Comparison of ENCODE assay signal across 11 cellular contexts in the genomic region with DNA sequence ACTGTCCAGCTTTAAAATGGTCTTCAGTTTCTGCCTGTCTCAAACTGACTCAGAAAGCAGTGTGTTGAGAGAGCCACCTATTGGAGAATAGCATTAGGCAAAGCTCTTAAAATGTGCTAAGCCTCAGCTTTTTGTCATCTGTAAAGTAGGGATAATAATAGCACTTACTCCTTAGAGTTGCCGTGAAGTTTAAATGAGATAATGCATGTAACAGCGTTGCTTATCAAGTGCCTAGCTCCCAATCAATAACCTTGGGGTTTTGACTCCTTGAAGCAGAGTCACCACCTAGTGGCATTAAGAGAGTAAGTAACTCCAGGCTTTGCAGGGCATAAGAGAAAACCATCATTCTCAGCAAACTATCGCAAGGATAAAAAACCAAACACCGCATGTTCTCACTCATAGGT.
DNase-seq lines count a peak whose midpoint lies in the region; TF ChIP-seq lines count a peak whose summit lies in the region.
"Had no signal": no experiment of that assay in that cellular context is flagged by ENCODE, and none has a peak within 500 bp of the region (broad histone marks: within the 10 kb centered on the region; RNA-seq: fewer than 3 reads in every experiment).

No MANE protein-coding gene starts in this region.

- H3K18ac ChIP-seq in mesendoderm (ENCODE audit: low read length) = no peak overlapping the region

- H2AK5ac ChIP-seq in mesendoderm (ENCODE audit: low read length) = no peak overlapping the region

- H3K4me1 ChIP-seq in KMS-11 (ENCODE audit: low read depth, poor library complexity, severe bottlenecking) (no peaks in the 10 kb centered on the region), ascending aorta (no peaks in the 10 kb centered on the region), mesendoderm (ENCODE audit: control insufficient read depth, low read depth, low read length) (no peaks in the 10 kb centered on the region)
- H3K4me1 ChIP-seq: left ventricle myocardium inferior had no signal

- H4K8ac ChIP-seq in mesendoderm (ENCODE audit: low read depth, low read length) = no peak overlapping the region

- H3K4ac ChIP-seq in mesendoderm (ENCODE audit: low read depth, low read length) = no peak overlapping the region

- peaks cover 8 to 10% (median 9%) of the 10 kb centered on the region in 3 donors for H3K27me3 Mint-ChIP-seq in CD14-positive monocyte (ENCODE audit: low read depth in 3 of 3)

- peak; percentile 29 for DNase-seq in ELR (ENCODE audit: low read depth)
- no peak for DNase-seq in ascending aorta (ENCODE audit: low spot score in 2 of 2)
- peak; percentile 67 for DNase-seq in mesendoderm
- DNase-seq in DMS79 (lab: John Stamatoyannopoulos, UW) = no peak
- no peak for DNase-seq in cardiac septum (ENCODE audit: low spot score)
- DNase-seq in CD14-positive monocyte (ENCODE audit: low spot score) = no peak
- DNase-seq in glomerular visceral epithelial cell (ENCODE audit: extremely low spot score) = no peak
- DNase-seq: activated CD4-positive, alpha-beta T cell treated with anti-CD3 and anti-CD28 coated beads, Interleukin-2, amount 10 ng/mL, durations not matched to agents 7 days and 5 days; left ventricle myocardium inferior; NCI-H187 treated with DMSO at 0.1 percent for 48 hours had no signal

- H2BK5ac ChIP-seq in mesendoderm (ENCODE audit: low read length) = no peak overlapping the region

- no peak overlapping the region for H4K5ac ChIP-seq in mesendoderm (ENCODE audit: low read length)

- no peak overlapping the region for H3K23ac ChIP-seq in mesendoderm (ENCODE audit: low read length)

- H3K56ac ChIP-seq in mesendoderm (ENCODE audit: low read length) = no peak overlapping the region

- H3K4me3 Mint-ChIP-seq in CD14-positive monocyte = no peak overlapping the region
- H3K4me3 Mint-ChIP-seq: activated CD4-positive, alpha-beta T cell treated with anti-CD3 and anti-CD28 coated beads, Interleukin-2, amount 10 ng/mL, durations not matched to agents 7 days and 5 days had no signal

- WGBS in mesendoderm (ENCODE audit: extremely low coverage, insufficient coverage, low lambda C conversion rate) = no CpG with 5 or more reads among the region's 4 CpGs

- no peaks in the 10 kb centered on the region for H3K9me3 ChIP-seq in ascending aorta
- H3K9me3 ChIP-seq: left ventricle myocardium inferior had no signal

- no peak overlapping the region for H3K9ac ChIP-seq in KMS-11
- no peak overlapping the region for H3K9ac ChIP-seq in mesendoderm (ENCODE audit: low read length)

- no peak overlapping the region for H3K4me3 ChIP-seq in KMS-11 (IDR thresholded peaks at IDR 0.05; ENCODE audit: insufficient read depth, low read depth, low read length)
- no peak overlapping the region for H3K4me3 ChIP-seq in ascending aorta
- H3K4me3 ChIP-seq in mesendoderm (ENCODE audit: low read length) = no peak overlapping the region
- H3K4me3 ChIP-seq: left ventricle myocardium inferior had no signal

- H3K36me3 Mint-ChIP-seq in CD14-positive monocyte = no peaks in the 10 kb centered on the region

- no peak overlapping the region for H2AFZ ChIP-seq in KMS-11 (ENCODE audit: low read depth)

- no peaks in the 10 kb centered on the region for H3K4me1 Mint-ChIP-seq in CD14-positive monocyte
- H3K4me1 Mint-ChIP-seq: activated CD4-positive, alpha-beta T cell treated with anti-CD3 and anti-CD28 coated beads, Interleukin-2, amount 10 ng/mL, durations not matched to agents 7 days and 5 days had no signal

- H4K20me1 ChIP-seq in KMS-11 (ENCODE audit: insufficient read depth) = no peaks in the 10 kb centered on the region

- H3K27me3 ChIP-seq in KMS-11 (ENCODE audit: insufficient read depth, low read depth) (no peaks in the 10 kb centered on the region), ascending aorta (no peaks in the 10 kb centered on the region), mesendoderm (ENCODE audit: insufficient read depth, low read length, poor library complexity) (no peaks in the 10 kb centered on the region)

- H3K36me3 ChIP-seq in KMS-11 (ENCODE audit: insufficient read depth) (no peaks in the 10 kb centered on the region), ascending aorta (no peaks in the 10 kb centered on the region), mesendoderm (ENCODE audit: control insufficient read depth, insufficient read depth, low read length) (no peaks in the 10 kb centered on the region)
- H3K36me3 ChIP-seq: left ventricle myocardium inferior had no signal

- H3K27ac Mint-ChIP-seq in CD14-positive monocyte = no peak overlapping the region
- H3K27ac Mint-ChIP-seq: activated CD4-positive, alpha-beta T cell treated with anti-CD3 and anti-CD28 coated beads, Interleukin-2, amount 10 ng/mL, durations not matched to agents 7 days and 5 days had no signal

- H3K79me2 ChIP-seq in KMS-11 (ENCODE audit: insufficient read depth, low read depth) = no peaks in the 10 kb centered on the region
- no peaks in the 10 kb centered on the region for H3K79me2 ChIP-seq in mesendoderm (ENCODE audit: control insufficient read depth, insufficient read depth, low read length)

- no peaks in the 10 kb centered on the region for H3K79me1 ChIP-seq in mesendoderm (ENCODE audit: low read length)

- H3K9me3 Mint-ChIP-seq in CD14-positive monocyte = peaks cover 0 to 3% (median 0%) of the 10 kb centered on the region in 7 donors
- H3K9me3 Mint-ChIP-seq: activated CD4-positive, alpha-beta T cell treated with anti-CD3 and anti-CD28 coated beads, Interleukin-2, amount 10 ng/mL, durations not matched to agents 7 days and 5 days had no signal

- no peak overlapping the region for H2BK120ac ChIP-seq in mesendoderm (ENCODE audit: low read depth, low read length)

- no peak overlapping the region for H2BK15ac ChIP-seq in mesendoderm (replicated peaks; ENCODE audit: low read depth)

- no peak overlapping the region for H3K4me2 ChIP-seq in KMS-11
- no peak overlapping the region for H3K4me2 ChIP-seq in mesendoderm (ENCODE audit: low read length)

- TF ChIP-seq CTCF in KMS-11 (conservative IDR thresholded peaks at IDR 0.05; ENCODE audit: low read depth, low read length) (peak; percentile 43), ascending aorta (IDR thresholded peaks at IDR 0.05) (peak in 2 of 3 experiments; percentile 8 to 32), CD14-positive monocyte (IDR thresholded peaks at IDR 0.05) (no peak)

- H3K27ac ChIP-seq in KMS-11 (no peak overlapping the region), ascending aorta (no peak overlapping the region), mesendoderm (ENCODE audit: low read depth, low read length) (no peak overlapping the region)
- H3K27ac ChIP-seq: left ventricle myocardium inferior had no signal

- intact Hi-C loops in ascending aorta (cut with DNase I) = no loop called here
- intact Hi-C loops in cardiac septum (cut with DNase I) = no loop called here
- intact Hi-C loops in CD14-positive monocyte (cut with micrococcal nuclease) = no loop called here

Comparison
In these comparisons a context has a peak if more than half of its experiments do, and no peak if none do; other contexts are left out.
1. DNase-seq: peak in ELR (single experiment) and mesendoderm (single experiment); none in ascending aorta (0 of 2), DMS79 (single experiment), cardiac septum (single experiment), CD14-positive monocyte (single experiment) and glomerular visceral epithelial cell (single experiment).